ENCODE assay signal across 8 cellular contexts in genomic region chr1:77539510-77540142, GRCh38.
DNase-seq lines count a peak whose midpoint lies in the region; ATAC-seq and TF ChIP-seq lines count a peak whose summit lies in the region.

No MANE protein-coding gene starts in this region.

- no peaks in the 10 kb centered on the region for H3K9me3 ChIP-seq in body of pancreas
- no peaks in the 10 kb centered on the region for H3K9me3 ChIP-seq in lower lobe of right lung

- TF ChIP-seq POLR2A in body of pancreas (IDR thresholded peaks at IDR 0.05): peak in 1 of 3 donors; percentile 10

- peak; percentile 23; the same call in 1 of the 2 replicates for TF ChIP-seq CTCF in AG10803 (conservative IDR thresholded peaks at IDR 0.05; ENCODE audit: low read length)
- no peak for TF ChIP-seq CTCF in body of pancreas (IDR thresholded peaks at IDR 0.05)
- TF ChIP-seq CTCF in lower lobe of right lung (IDR thresholded peaks at IDR 0.05): no peak

- H3K4me1 ChIP-seq in body of pancreas (peaks cover 13% of the 10 kb centered on the region), lower lobe of right lung (peaks cover 7% of the 10 kb centered on the region)

- peak; percentile 98 for DNase-seq in AG10803 (ENCODE audit: low read depth)
- peak; percentile 71 for DNase-seq in HK-2 (ENCODE audit: unreplicated experiment)
- DNase-seq in body of pancreas: peak in 3 of 4 donors; percentile 18 to 41 (median 40)
- DNase-seq in lower lobe of right lung: no peak
- DNase-seq in NCI-H446 treated with DMSO at 0.1 percent for 48 hours (lab: John Stamatoyannopoulos, UW): no peak
- DNase-seq in activated CD4-positive, CD25-positive, alpha-beta regulatory T cell treated with anti-CD3 and anti-CD28 coated beads, Interleukin-2, amount 50 U/mL, for 72 hours: no peak
- DNase-seq in NCI-H146 (lab: John Stamatoyannopoulos, UW): no peak

- peak overlapping the region; percentile 32 for H3K4me3 ChIP-seq in AG10803 (ENCODE audit: low read length)
- H3K4me3 ChIP-seq in body of pancreas: no peak overlapping the region
- no peak overlapping the region for H3K4me3 ChIP-seq in lower lobe of right lung

- intact Hi-C loops in body of pancreas (cut with DNase I) (loop anchor here (10.0 kb wide), 1 partner anchor 385 kb away; no protein-coding TSS in a partner anchor), lower lobe of right lung (cut with DNase I) (no loop called here)

- peak overlapping the region in 3 of 4 donors; percentile 9 to 33 (median 29) for H3K27ac ChIP-seq in body of pancreas
- H3K27ac ChIP-seq in lower lobe of right lung: no peak overlapping the region

- WGBS in body of pancreas, 2 donors: 68 to 79% methylated on average over 4 of the region's 4 CpGs

- H3K27me3 ChIP-seq in body of pancreas (no peaks in the 10 kb centered on the region), lower lobe of right lung (ENCODE audit: low read depth) (no peaks in the 10 kb centered on the region)

- no peaks in the 10 kb centered on the region for H3K36me3 ChIP-seq in body of pancreas (replicated peaks in 1 of 2; ENCODE audit: insufficient read depth in 1 of 2, low read depth in 2 of 2)
- H3K36me3 ChIP-seq in lower lobe of right lung: no peaks in the 10 kb centered on the region

- peak; percentile 30 for ATAC-seq in body of pancreas
- ATAC-seq in lower lobe of right lung: peak; percentile 76 to 80
- ATAC-seq in esophagus mucosa: no peak

Comparison
In these comparisons a context has a peak if more than half of its experiments do, and no peak if none do; other contexts are left out.
1. DNase-seq: peak in AG10803 (single experiment), HK-2 (single experiment) and body of pancreas (3 of 4); none in lower lobe of right lung (single experiment), NCI-H446 treated with DMSO at 0.1 percent for 48 hours (single experiment), activated CD4-positive, CD25-positive, alpha-beta regulatory T cell treated with anti-CD3 and anti-CD28 coated beads, Interleukin-2, amount 50 U/mL, for 72 hours (single experiment) and NCI-H146 (single experiment).